Comparison of ENCODE assay signal across 9 cellular contexts in the genomic region with DNA sequence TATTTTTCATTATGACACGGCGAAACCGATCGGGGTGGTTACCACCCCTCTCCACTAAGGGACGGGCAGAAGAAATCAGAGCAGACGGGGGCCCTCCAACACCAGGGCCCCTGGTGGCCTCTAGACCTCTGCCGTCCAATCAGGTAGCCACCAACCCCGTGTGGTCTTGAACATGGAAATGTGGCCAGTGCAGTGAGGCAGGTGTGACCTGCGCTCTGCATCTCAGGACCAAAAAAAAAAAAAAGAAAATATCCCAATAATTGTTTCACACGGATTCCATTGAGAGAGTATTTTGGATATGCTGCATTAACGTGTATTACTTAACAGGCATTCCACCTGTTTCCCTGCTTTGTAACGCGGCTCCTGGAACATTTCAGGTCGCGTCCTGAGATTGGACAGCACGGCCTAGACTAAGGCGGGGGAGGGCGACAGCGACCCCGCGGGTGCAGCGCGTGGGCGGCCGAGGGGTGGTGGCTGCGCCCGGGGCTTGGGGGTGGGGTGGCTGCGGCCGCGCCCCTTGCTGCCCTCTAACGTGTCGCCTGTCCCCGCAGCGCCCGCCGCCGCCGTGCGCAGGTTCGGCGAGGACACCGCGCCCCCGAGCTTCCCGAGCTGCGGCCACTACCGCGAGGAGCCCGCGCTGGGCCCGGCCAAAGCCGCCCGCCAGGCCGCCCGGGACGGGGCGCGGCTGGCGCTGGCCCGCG. TPM values are rescaled to one million over a fixed set of nuclear protein-coding genes. Genes with fewer than 3 reads are reported as not detected.
DNase-seq lines count a peak whose midpoint lies in the region; ATAC-seq and TF ChIP-seq lines count a peak whose summit lies in the region.
"Had no signal": no experiment of that assay in that cellular context is flagged by ENCODE, and none has a peak within 500 bp of the region (broad histone marks: within the 10 kb centered on the region; RNA-seq: fewer than 3 reads in every experiment).

No MANE protein-coding gene starts in this region.

- intact Hi-C loops in breast epithelium (cut with DNase I; ENCODE audit: low total_unique reads): loop anchor here (10.0 kb wide), 1 partner anchor 242 kb away; no protein-coding TSS in a partner anchor
- intact Hi-C loops in MCF 10A (cut with micrococcal nuclease): no loop called here

- BruUV-seq in MCF 10A (replicated peaks; lab: Mats Ljungman, UMichigan): no TSS peak

- no peak overlapping the region for H3K27ac ChIP-seq in breast epithelium
- no peak overlapping the region for H3K27ac ChIP-seq in urinary bladder (ENCODE audit: low read depth)
- H3K27ac ChIP-seq: uterus had no signal

- no peaks in the 10 kb centered on the region for H3K4me1 Mint-ChIP-seq in MCF 10A (ENCODE audit: insufficient read depth, unreplicated experiment)
- peaks cover 38% of the 10 kb centered on the region for H3K4me1 Mint-ChIP-seq in chondrocyte (ENCODE audit: low read depth)

- no peaks in the 10 kb centered on the region for H3K36me3 ChIP-seq in breast epithelium
- no peaks in the 10 kb centered on the region for H3K36me3 ChIP-seq in urinary bladder (ENCODE audit: insufficient read depth)
- H3K36me3 ChIP-seq: uterus had no signal

- TF ChIP-seq POLR2A in breast epithelium (IDR thresholded peaks at IDR 0.05): no peak

- H3K9me3 ChIP-seq in breast epithelium: no peaks in the 10 kb centered on the region
- H3K9me3 ChIP-seq: uterus had no signal

- H3K4me3 Mint-ChIP-seq in MCF 10A (ENCODE audit: unreplicated experiment): no peak overlapping the region
- peak overlapping the region; percentile 67 for H3K4me3 Mint-ChIP-seq in chondrocyte (ENCODE audit: unreplicated experiment)

- peaks cover 44% of the 10 kb centered on the region for H3K36me3 Mint-ChIP-seq in MCF 10A (ENCODE audit: insufficient read depth, unreplicated experiment)
- no peaks in the 10 kb centered on the region for H3K36me3 Mint-ChIP-seq in chondrocyte (ENCODE audit: low read depth)

- H3K9me3 Mint-ChIP-seq in MCF 10A (ENCODE audit: unreplicated experiment) (no peaks in the 10 kb centered on the region), chondrocyte (ENCODE audit: low read depth) (no peaks in the 10 kb centered on the region)

- CTCF ChIA-PET in MCF 10A (lab: Yijun Ruan, JAX): no interaction called here

- 11% methylated on average over 61 of the region's 61 CpGs for WGBS in urinary bladder

- TF ChIP-seq CTCF in breast epithelium (IDR thresholded peaks at IDR 0.05) (no peak), MCF 10A (IDR thresholded peaks at IDR 0.05; ENCODE audit: unreplicated experiment) (no peak), chondrocyte (IDR thresholded peaks at IDR 0.05) (peak; percentile 15)

- POLR2A ChIA-PET in MCF 10A (lab: Yijun Ruan, JAX): no interaction called here

- H3K27me3 Mint-ChIP-seq in MCF 10A (ENCODE audit: insufficient read depth, unreplicated experiment) (no peaks in the 10 kb centered on the region), chondrocyte (ENCODE audit: low read depth) (no peaks in the 10 kb centered on the region)

- peak overlapping the region; percentile 32 to 64 (median 44) for H3K4me3 ChIP-seq in breast epithelium
- H3K4me3 ChIP-seq in urinary bladder (ENCODE audit: low read depth, low read length): peak overlapping the region; percentile 53
- H3K4me3 ChIP-seq: uterus had no signal

- H3K27ac Mint-ChIP-seq in MCF 10A (ENCODE audit: low read depth, unreplicated experiment) (no peak overlapping the region), chondrocyte (ENCODE audit: unreplicated experiment) (no peak overlapping the region)

- H3K4me1 ChIP-seq in breast epithelium (no peaks in the 10 kb centered on the region), urinary bladder (ENCODE audit: insufficient read depth) (peaks cover 1% of the 10 kb centered on the region)

- ATAC-seq in HG02571 (IDR thresholded peaks at IDR 0.05; ENCODE audit: unreplicated experiment): no peak

- H3K27me3 ChIP-seq in breast epithelium: peaks cover 0 to 7% of the 10 kb centered on the region in 2 donors

- no peak for DNase-seq in breast epithelium (ENCODE audit: low spot score in 2 of 2)
- no peak for DNase-seq in MCF 10A (ENCODE audit: unreplicated experiment)
- DNase-seq in chondrocyte (ENCODE audit: low spot score): no peak
- DNase-seq in lung microvascular endothelial cell (ENCODE audit: low read depth in 2 of 2): peak; percentile 6 to 14
- DNase-seq in NCI-H526 treated with DMSO at 0.1 percent for 48 hours (lab: John Stamatoyannopoulos, UW): no peak
- no peak for DNase-seq in T1000 (lab: John Stamatoyannopoulos, UW)
- DNase-seq: uterus had no signal

RNA-seq across cellular contexts. Expression of gene SIM2, which starts 48.3 kb away (rescaled TPM):
- total RNA-seq in breast epithelium (under 1 TPM; 0.15 to 0.33 (median 0.32) TPM), MCF 10A (2022) (11.2 and 14.4 TPM in 2 replicates), chondrocyte (0.59 to 1.3 TPM (median 0.60 TPM) in 3 replicates), lung microvascular endothelial cell (not detected in 2 replicates), urinary bladder (0.63 TPM)
- 0.06 TPM for polyA plus RNA-seq in urinary bladder

Comparison
In these comparisons a context has a peak if more than half of its experiments do, and no peak if none do; other contexts are left out.
1. DNase-seq: peak in lung microvascular endothelial cell (2 of 2); none in breast epithelium (0 of 2), MCF 10A (single experiment), chondrocyte (single experiment), NCI-H526 treated with DMSO at 0.1 percent for 48 hours (single experiment) and T1000 (single experiment).